Comparison of ENCODE assay signal across 8 cellular contexts in genomic region chr10:110512461-110513187, GRCh38.
DNase-seq lines count a peak whose midpoint lies in the region; ATAC-seq and FAIRE-seq lines count a peak whose summit lies in the region.

No MANE protein-coding gene starts in this region.

- no peak for ATAC-seq in GM21367 (IDR thresholded peaks at IDR 0.05; ENCODE audit: unreplicated experiment)

- peak; percentile 72 for FAIRE-seq in urothelium cell line (lab: Jason Lieb, UNC)

- peak; percentile 59 for DNase-seq in activated naive CD4-positive, alpha-beta T cell treated with Interleukin-2 at 50 U/mL for 16 hours
- DNase-seq in activated naive CD4-positive, alpha-beta T cell (lab: John Stamatoyannopoulos, UW), result no peak
- DNase-seq in activated T-cell treated with anti-CD3 and anti-CD28 coated beads for 4 hours (peak; percentile 53), head of caudate nucleus (peak in 33 of 42 donors; percentile 16 to 86 (median 53)), urothelium cell line (ENCODE audit: low spot score) (peak; percentile 80), D341Med (ENCODE audit: low spot score) (no peak), NCI-H2227 (lab: John Stamatoyannopoulos, UW; ENCODE audit: unreplicated experiment) (no peak)

- intact Hi-C loops in head of caudate nucleus (cut with DNase I), result no loop called here

Comparison
In these comparisons a context has a peak if more than half of its experiments do, and no peak if none do; other contexts are left out.
1. DNase-seq: peak in activated naive CD4-positive, alpha-beta T cell treated with Interleukin-2 at 50 U/mL for 16 hours (single experiment), activated T-cell treated with anti-CD3 and anti-CD28 coated beads for 4 hours (single experiment), head of caudate nucleus (33 of 42) and urothelium cell line (single experiment); none in activated naive CD4-positive, alpha-beta T cell (0 of 4), D341Med (single experiment) and NCI-H2227 (single experiment).